10 cellular contexts compared by ENCODE assay signal in genomic region chr7:5824297-5824610, GRCh38. TPM values are rescaled to one million over a fixed set of nuclear protein-coding genes. Genes with fewer than 3 reads are reported as not detected.
DNase-seq lines count a peak whose midpoint lies in the region; ATAC-seq lines count a peak whose summit lies in the region.
"Had no signal": no experiment of that assay in that cellular context is flagged by ENCODE, and none has a peak within 500 bp of the region (broad histone marks: within the 10 kb centered on the region; RNA-seq: fewer than 3 reads in every experiment).

No MANE protein-coding gene starts in this region.

- H3K27me3 ChIP-seq in Karpas-422 (ENCODE audit: low read length) = no peaks in the 10 kb centered on the region
- H3K27me3 ChIP-seq in effector memory CD4-positive, alpha-beta T cell (replicated peaks; ENCODE audit: control insufficient read depth, insufficient read depth, low read length, poor library complexity, severe bottlenecking) = no peaks in the 10 kb centered on the region

- peak overlapping the region; percentile 86 for H3K4me2 ChIP-seq in Karpas-422 (ENCODE audit: low read depth, low read length, poor library complexity, severe bottlenecking)

- no peaks in the 10 kb centered on the region for H3K9me2 ChIP-seq in Karpas-422 (replicated peaks; ENCODE audit: insufficient read depth, low read length)

- no peak overlapping the region for H2AFZ ChIP-seq in Karpas-422 (ENCODE audit: low read length)

- peak overlapping the region; percentile 75; the same call in 1 of the 2 replicates for H3K9ac ChIP-seq in Karpas-422 (ENCODE audit: low read length)

- H3K4me3 ChIP-seq in Karpas-422 (ENCODE audit: low read length) = peak overlapping the region; percentile 92; the same call in 1 of the 2 replicates
- peak overlapping the region; percentile 81 for H3K4me3 ChIP-seq in effector memory CD4-positive, alpha-beta T cell (ENCODE audit: insufficient read depth, low read depth, low read length, poor library complexity, severe bottlenecking)

- peaks cover 15% of the 10 kb centered on the region for H3K4me1 ChIP-seq in Karpas-422 (ENCODE audit: low read length)
- peaks cover 18% of the 10 kb centered on the region for H3K4me1 ChIP-seq in effector memory CD4-positive, alpha-beta T cell (ENCODE audit: control insufficient read depth, insufficient read depth, low read length, poor library complexity, severe bottlenecking)

- H3K27ac ChIP-seq in Karpas-422 (ENCODE audit: low read length) = no peak overlapping the region
- H3K27ac ChIP-seq in effector memory CD4-positive, alpha-beta T cell (ENCODE audit: insufficient read depth, low read length, poor library complexity, severe bottlenecking) = peak overlapping the region; percentile 90

- no peak for ATAC-seq in GM21576 (IDR thresholded peaks at IDR 0.05; ENCODE audit: unreplicated experiment)
- ATAC-seq in HG02885 (IDR thresholded peaks at IDR 0.05; ENCODE audit: poor library complexity, unreplicated experiment) = no peak

- no peak for DNase-seq in Karpas-422
- peak; percentile 23 to 50 for DNase-seq in activated CD8-positive, alpha-beta memory T cell treated with anti-CD3 and anti-CD28 coated beads for 4 hours (ENCODE audit: low read depth in 2 of 2)
- DNase-seq in effector memory CD4-positive, alpha-beta T cell = peak; percentile 29 to 58 (median 36)
- DNase-seq in stimulated activated CD4-positive, alpha-beta T cell treated with anti-CD3 and anti-CD28 coated beads, TNF-alpha, amount 100 ng/mL, for 24 hours (ENCODE audit: low read depth in 3 of 3) = peak in 2 of 3 experiments; percentile 28 to 48
- DNase-seq in SHP77 (lab: John Stamatoyannopoulos, UW) = no peak
- no peak for DNase-seq in DMS79 treated with DMSO at 0.1 percent for 48 hours (lab: John Stamatoyannopoulos, UW)
- DNase-seq: NCI-H1930 had no signal

- H3K36me3 ChIP-seq in Karpas-422 (ENCODE audit: insufficient read depth, low read length) = no peaks in the 10 kb centered on the region
- no peaks in the 10 kb centered on the region for H3K36me3 ChIP-seq in effector memory CD4-positive, alpha-beta T cell (ENCODE audit: control insufficient read depth, insufficient read depth, low read length)

- H3K9me3 ChIP-seq in Karpas-422 (ENCODE audit: low read length) = no peaks in the 10 kb centered on the region
- H3K9me3 ChIP-seq in effector memory CD4-positive, alpha-beta T cell (ENCODE audit: control insufficient read depth, low read length) = no peaks in the 10 kb centered on the region

- no peaks in the 10 kb centered on the region for H3K79me2 ChIP-seq in Karpas-422 (ENCODE audit: low read length)

- H4K20me1 ChIP-seq in Karpas-422 (ENCODE audit: insufficient read depth, low read depth, low read length) = no peaks in the 10 kb centered on the region

RNA-seq across cellular contexts. Expression of gene RNF216, which starts 42.8 kb away (rescaled TPM):
- total RNA-seq in Karpas-422 (2014; rRNA removed; shearing (Covaris generic); ENCODE audit: low replicate concordance) = 30.1 and 38.6 TPM in 2 replicates

RNA-seq across cellular contexts. Expression of gene OCM, which starts 56.3 kb away (rescaled TPM):
- not detected in 2 replicates for total RNA-seq in Karpas-422 (2014; rRNA removed; shearing (Covaris generic); ENCODE audit: low replicate concordance)
- total RNA-seq: myocyte had no signal

Comparison
In these comparisons a context has a peak if more than half of its experiments do, and no peak if none do; other contexts are left out.
1. DNase-seq: peak in activated CD8-positive, alpha-beta memory T cell treated with anti-CD3 and anti-CD28 coated beads for 4 hours (2 of 2), effector memory CD4-positive, alpha-beta T cell (3 of 3) and stimulated activated CD4-positive, alpha-beta T cell treated with anti-CD3 and anti-CD28 coated beads, TNF-alpha, amount 100 ng/mL, for 24 hours (2 of 3); none in Karpas-422 (single experiment), SHP77 (0 of 2) and DMS79 treated with DMSO at 0.1 percent for 48 hours (single experiment).